In the genomic region with DNA sequence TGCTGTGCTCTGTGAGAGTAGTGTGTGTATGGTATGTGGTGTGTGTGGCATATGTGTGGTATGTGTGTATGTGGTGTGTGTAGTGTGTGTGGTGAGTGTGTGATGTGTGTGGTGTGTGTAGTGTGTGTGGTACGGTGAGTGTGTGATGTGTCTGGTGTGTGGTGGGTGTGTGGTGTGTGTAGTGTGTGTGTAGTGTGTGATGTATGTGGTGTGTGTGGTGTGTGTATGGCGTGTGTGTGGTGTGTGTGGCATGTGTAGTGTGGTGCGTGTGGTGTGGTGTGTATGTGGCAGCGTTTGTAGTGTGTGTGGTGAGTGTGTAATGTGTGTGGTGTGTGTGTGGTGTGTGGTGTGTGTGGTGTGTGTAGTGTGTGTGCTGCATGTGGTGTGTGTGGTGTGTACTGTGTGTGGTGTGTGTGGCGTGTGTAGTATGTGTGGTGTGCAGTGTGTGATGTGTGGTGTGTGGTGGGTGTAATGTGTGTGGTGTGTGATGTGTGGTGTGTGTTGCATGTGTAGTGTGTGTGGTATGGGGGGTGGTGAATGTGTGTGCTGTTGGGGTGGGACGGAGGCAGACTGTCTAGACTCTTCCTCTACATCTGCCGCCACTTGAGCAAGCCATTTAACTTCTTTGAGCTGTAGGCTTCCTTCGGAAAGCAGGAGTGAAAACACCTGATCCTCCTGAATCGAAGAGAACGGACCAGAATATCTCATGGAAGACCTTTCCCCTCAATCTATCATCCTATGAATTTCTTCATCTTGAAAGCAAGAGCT, we compare ENCODE assay signal across 13 cellular contexts. TPM values are rescaled to one million over a fixed set of nuclear protein-coding genes. Genes with fewer than 3 reads are reported as not detected.
DNase-seq lines count a peak whose midpoint lies in the region; ATAC-seq, FAIRE-seq and TF ChIP-seq lines count a peak whose summit lies in the region.
"Had no signal": no experiment of that assay in that cellular context is flagged by ENCODE, and none has a peak within 500 bp of the region (broad histone marks: within the 10 kb centered on the region; RNA-seq: fewer than 3 reads in every experiment).

No MANE protein-coding gene starts in this region.

- TF ChIP-seq CTCF in PC-3 (conservative IDR thresholded peaks at IDR 0.05; ENCODE audit: low read depth, low read length), result no peak
- TF ChIP-seq CTCF in parathyroid adenoma (IDR thresholded peaks at IDR 0.05), result no peak
- TF ChIP-seq CTCF in sigmoid colon (IDR thresholded peaks at IDR 0.05), result no peak

- no peaks in the 10 kb centered on the region for H3K9me2 ChIP-seq in PC-3 (replicated peaks; ENCODE audit: low read length)

- FAIRE-seq in HTR-8/SVneo (lab: Jason Lieb, UNC), result peak; percentile 98
- FAIRE-seq: frontal cortex, keratinocyte had no signal

- no peaks in the 10 kb centered on the region for H3K36me3 ChIP-seq in PC-3 (ENCODE audit: low read depth, low read length)
- no peaks in the 10 kb centered on the region for H3K36me3 ChIP-seq in parathyroid adenoma (ENCODE audit: control insufficient read depth, insufficient read depth, low read length)
- no peaks in the 10 kb centered on the region for H3K36me3 ChIP-seq in sigmoid colon

- no peak overlapping the region for H3K4me2 ChIP-seq in PC-3 (ENCODE audit: low read length)
- no peak overlapping the region for H3K4me2 ChIP-seq in parathyroid adenoma (ENCODE audit: low read length)

- CTCF ChIA-PET in PC-3 (lab: Charles Lee), result interaction anchor here (0.6 to 4.5 kb wide), 2 partner anchors 147 to 181 kb away, joined by 5 to 117 read pairs; a partner anchor contains a TSS

- H2AFZ ChIP-seq in PC-3 (ENCODE audit: low read length) (0 out of 2 replicates have a peak overlapping the region, but pooled peaks have one; percentile 73), parathyroid adenoma (peak overlapping the region; percentile 56)

- H3K9me3 ChIP-seq in PC-3 (ENCODE audit: low read length) (no peaks in the 10 kb centered on the region), parathyroid adenoma (ENCODE audit: control insufficient read depth, low read length) (no peaks in the 10 kb centered on the region), sigmoid colon (no peaks in the 10 kb centered on the region)

- no peak for TF ChIP-seq POLR2A in sigmoid colon (IDR thresholded peaks at IDR 0.05)

- ATAC-seq in PC-3, result no peak
- no peak for ATAC-seq in HG03139 (IDR thresholded peaks at IDR 0.05; ENCODE audit: unreplicated experiment)

- intact Hi-C loops in PC-3 (cut with micrococcal nuclease), result loop anchor here (10.0 kb wide), 2 partner anchors 82 to 1132 kb away; a partner anchor contains a TSS
- intact Hi-C loops in sigmoid colon (cut with DNase I), result loop anchor here (1.0 to 5.0 kb wide), 2 partner anchors 79 to 171 kb away; a partner anchor contains a TSS

- no peaks in the 10 kb centered on the region for H3K79me2 ChIP-seq in PC-3 (ENCODE audit: low read length)
- no peaks in the 10 kb centered on the region for H3K79me2 ChIP-seq in parathyroid adenoma

- POLR2A ChIA-PET in PC-3 (lab: Charles Lee; ENCODE audit: unreplicated experiment), result no interaction called here

- no peaks in the 10 kb centered on the region for H3F3A ChIP-seq in PC-3 (ENCODE audit: low read length, unreplicated experiment)

- H3K27ac ChIP-seq in PC-3 (ENCODE audit: low read length), result no peak overlapping the region
- H3K27ac ChIP-seq in parathyroid adenoma, result no peak overlapping the region
- no peak overlapping the region for H3K27ac ChIP-seq in sigmoid colon
- H3K27ac ChIP-seq: SK-N-MC, VCaP had no signal

- H3K4me3 ChIP-seq in PC-3 (ENCODE audit: low read length), result no peak overlapping the region
- H3K4me3 ChIP-seq in parathyroid adenoma (ENCODE audit: low read depth, low read length), result no peak overlapping the region
- H3K4me3 ChIP-seq in sigmoid colon, result no peak overlapping the region
- H3K4me3 ChIP-seq: SK-N-MC had no signal

- H4K20me1 ChIP-seq in PC-3 (ENCODE audit: low read length), result no peaks in the 10 kb centered on the region

- TF ChIP-seq EP300 in sigmoid colon (IDR thresholded peaks at IDR 0.05), result no peak

- 84 to 85% methylated on average over 10 of the region's 10 CpGs for WGBS in sigmoid colon, 2 donors

- H3K4me1 ChIP-seq in PC-3 (ENCODE audit: insufficient read depth, low read length) (peaks cover 14% of the 10 kb centered on the region), parathyroid adenoma (no peaks in the 10 kb centered on the region), sigmoid colon (peaks cover 0 to 7% (median 6%) of the 10 kb centered on the region in 4 donors)

- H3K27me3 ChIP-seq in PC-3 (ENCODE audit: low read length), result no peaks in the 10 kb centered on the region
- H3K27me3 ChIP-seq in parathyroid adenoma (ENCODE audit: control insufficient read depth, insufficient read depth, low read length), result no peaks in the 10 kb centered on the region
- peaks cover 0 to 6% (median 0%) of the 10 kb centered on the region in 3 donors for H3K27me3 ChIP-seq in sigmoid colon

- DNase-seq in SKM-1 (lab: John Stamatoyannopoulos, UW; ENCODE audit: unreplicated experiment) (peak; percentile 70), SKM-1 treated with dmso at 0.1 percent for 144 hours (lab: John Stamatoyannopoulos, UW; ENCODE audit: unreplicated experiment) (no peak), HTR-8/SVneo (ENCODE audit: insufficient read length, low spot score) (no peak), PC-3 (no peak), sigmoid colon (no peak), NCI-H128 (lab: John Stamatoyannopoulos, UW; ENCODE audit: unreplicated experiment) (no peak)
- DNase-seq: activated T-cell treated with anti-CD3 and anti-CD28 coated beads for 4 hours had no signal

- no TSS peak for BruUV-seq in PC-3 (replicated peaks; lab: Mats Ljungman, UMichigan)

- H3K9ac ChIP-seq in PC-3 (ENCODE audit: low read length) (no peak overlapping the region), parathyroid adenoma (no peak overlapping the region)

RNA-seq across cellular contexts. Expression of a gene that starts 33.5 kb away (rescaled TPM):
- total RNA-seq in PC-3 (2014; rRNA removed) (0.04 and 0.12 TPM in 2 replicates), sigmoid colon (under 1 TPM in 2 of 4 donors, not detected in 2; 0.28 to 0.36 TPM)
- polyA plus RNA-seq in sigmoid colon, result 100 to 1,000 TPM in 2 of 3 donors, 10 to 100 TPM in 1; 90.7 to 363 (median 101) TPM
- total RNA-seq: frontal cortex had no signal
- polyA plus RNA-seq: keratinocyte had no signal

RNA-seq across cellular contexts. Expression of a gene that starts 37.2 kb away (rescaled TPM):
- total RNA-seq in PC-3 (2014; rRNA removed), result not detected in 2 replicates
- under 1 TPM in 1 of 4 donors, not detected in 3; 0.16 TPM for total RNA-seq in sigmoid colon
- under 1 TPM in 2 of 3 donors, not detected in 1; 0.01 to 0.23 TPM for polyA plus RNA-seq in sigmoid colon
- polyA plus RNA-seq: keratinocyte had no signal
